ENCODE assay signal across 20 cellular contexts in the genomic region with DNA sequence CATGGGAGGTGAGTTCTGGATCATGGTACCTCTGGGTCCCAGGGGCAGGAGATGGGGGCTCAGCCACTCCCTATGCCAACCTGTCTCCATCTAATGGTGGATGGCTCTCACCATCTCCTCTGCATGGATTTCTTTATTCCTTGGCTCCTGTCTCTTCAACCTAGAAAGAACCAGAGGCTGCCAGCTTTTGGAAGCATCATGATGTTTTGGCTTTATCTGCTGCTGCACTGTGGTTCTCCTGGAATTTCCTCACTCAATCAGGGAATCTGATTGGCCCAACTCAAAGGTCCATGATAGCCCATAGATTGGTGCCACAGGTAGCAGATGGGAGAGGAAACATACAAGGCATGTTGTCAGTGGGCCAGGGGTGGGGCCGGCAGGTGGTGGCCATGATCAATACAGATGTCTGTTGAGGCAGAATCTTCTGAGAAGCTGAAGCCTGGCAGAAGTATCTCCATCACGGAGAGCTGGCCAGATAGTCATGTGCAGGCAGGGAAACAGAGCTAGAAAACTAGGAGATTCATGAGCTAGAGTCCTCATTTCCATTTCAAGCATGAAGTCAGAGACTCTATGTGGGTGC.
DNase-seq lines count a peak whose midpoint lies in the region; ATAC-seq, FAIRE-seq and TF ChIP-seq lines count a peak whose summit lies in the region.
"Had no signal": no experiment of that assay in that cellular context is flagged by ENCODE, and none has a peak within 500 bp of the region (broad histone marks: within the 10 kb centered on the region; RNA-seq: fewer than 3 reads in every experiment).

No MANE protein-coding gene starts in this region.

- intact Hi-C loops in esophagus muscularis mucosa (cut with DNase I) (no loop called here), sciatic nerve (cut with DNase I) (no loop called here), mucosa of descending colon (cut with DNase I, micrococcal nuclease) (no loop called here)

- no peak overlapping the region for H3K27ac Mint-ChIP-seq in activated CD8-positive, alpha-beta memory T cell treated with anti-CD3 and anti-CD28 coated beads, Interleukin-2, amount 10 ng/mL, durations not matched to agents 7 days and 5 days
- H3K27ac Mint-ChIP-seq: activated CD4-positive, alpha-beta T cell treated with anti-CD3 and anti-CD28 coated beads, Interleukin-2, amount 10 ng/mL, durations not matched to agents 7 days and 5 days had no signal

- FAIRE-seq in frontal cortex (lab: Jason Lieb, UNC), result no peak
- FAIRE-seq: endothelial cell of umbilical vein, H54 had no signal

- no peak for TF ChIP-seq CTCF in esophagus muscularis mucosa (IDR thresholded peaks at IDR 0.05)
- TF ChIP-seq CTCF in mucosa of descending colon (IDR thresholded peaks at IDR 0.05), result no peak
- no peak for TF ChIP-seq CTCF in foreskin keratinocyte (conservative IDR thresholded peaks at IDR 0.05)

- H3K36me3 ChIP-seq in esophagus muscularis mucosa (no peaks in the 10 kb centered on the region), mucosa of descending colon (ENCODE audit: low read depth) (no peaks in the 10 kb centered on the region)
- H3K36me3 ChIP-seq: SJSA1 had no signal

- H3K27me3 ChIP-seq in esophagus muscularis mucosa, result no peaks in the 10 kb centered on the region
- peaks cover 4% of the 10 kb centered on the region for H3K27me3 ChIP-seq in foreskin keratinocyte
- H3K27me3 ChIP-seq: hepatocyte, SJSA1 had no signal

- CTCF ChIA-PET in activated CD8-positive, alpha-beta memory T cell treated with anti-CD3 and anti-CD28 coated beads, Interleukin-2, amount 10 ng/mL, durations not matched to agents 7 days and 5 days (lab: Charles Lee), result no interaction called here

- H3K27ac ChIP-seq in esophagus muscularis mucosa (replicated peaks in 1 of 4) (no peak overlapping the region), foreskin keratinocyte (no peak overlapping the region)
- H3K27ac ChIP-seq: hepatocyte, HL-60, SJSA1 had no signal

- no peaks in the 10 kb centered on the region for H3K9me3 ChIP-seq in esophagus muscularis mucosa
- H3K9me3 ChIP-seq in mucosa of descending colon, result no peaks in the 10 kb centered on the region
- H3K9me3 ChIP-seq: SJSA1 had no signal

- whole genome bisulfite sequencing in esophagus muscularis mucosa, result 100% methylated on average over 1 of the region's 2 CpGs

- H3K9me3 Mint-ChIP-seq in activated CD8-positive, alpha-beta memory T cell treated with anti-CD3 and anti-CD28 coated beads, Interleukin-2, amount 10 ng/mL, durations not matched to agents 7 days and 5 days (ENCODE audit: low read depth), result no peaks in the 10 kb centered on the region
- H3K9me3 Mint-ChIP-seq: activated CD4-positive, alpha-beta T cell treated with anti-CD3 and anti-CD28 coated beads, Interleukin-2, amount 10 ng/mL, durations not matched to agents 7 days and 5 days had no signal

- peak; percentile 21 for DNase-seq in activated CD8-positive, alpha-beta memory T cell treated with anti-CD3 and anti-CD28 coated beads, Interleukin-2, amount 10 ng/mL, durations not matched to agents 7 days and 5 days
- DNase-seq in activated CD8-positive, alpha-beta memory T cell treated with anti-CD3 and anti-CD28 coated beads, Interleukin-2, amount 50 U/mL, for 48 hours, result no peak
- DNase-seq in esophagus muscularis mucosa (ENCODE audit: extremely low spot score), result peak; percentile 81
- peak; percentile 28 for DNase-seq in sciatic nerve (ENCODE audit: low spot score)
- DNase-seq in ureter (ENCODE audit: low spot score), result peak; percentile 20
- DNase-seq in frontal cortex (ENCODE audit: low spot score in 2 of 2), result no peak
- DNase-seq in mucosa of descending colon, result no peak
- DNase-seq in foreskin keratinocyte, result no peak
- DNase-seq: activated CD4-positive, alpha-beta T cell treated with anti-CD3 and anti-CD28 coated beads, Interleukin-2, amount 10 ng/mL, durations not matched to agents 7 days and 5 days; amygdala; dermis blood vessel endothelial cell; NCI-H1105 treated with DMSO at 0.1 percent for 48 hours; NCI-H446 treated with DMSO at 0.1 percent for 48 hours; substantia nigra had no signal

- no peak overlapping the region for H3K4me3 ChIP-seq in esophagus muscularis mucosa
- H3K4me3 ChIP-seq in mucosa of descending colon, result no peak overlapping the region
- H3K4me3 ChIP-seq: hepatocyte, SJSA1 had no signal

- no peak for TF ChIP-seq POLR2A in esophagus muscularis mucosa (IDR thresholded peaks at IDR 0.05; ENCODE audit: low read depth)

- H3K36me3 Mint-ChIP-seq in activated CD8-positive, alpha-beta memory T cell treated with anti-CD3 and anti-CD28 coated beads, Interleukin-2, amount 10 ng/mL, durations not matched to agents 7 days and 5 days, result no peaks in the 10 kb centered on the region

- H3K4me1 ChIP-seq in esophagus muscularis mucosa (peaks cover 51 to 87% (median 80%) of the 10 kb centered on the region in 4 donors), mucosa of descending colon (ENCODE audit: low read depth) (no peaks in the 10 kb centered on the region), foreskin keratinocyte (peaks cover 22% of the 10 kb centered on the region)

- no peak for ATAC-seq in activated CD8-positive, alpha-beta memory T cell treated with anti-CD3 and anti-CD28 coated beads, Interleukin-2, amount 10 ng/mL, durations not matched to agents 7 days and 5 days
- ATAC-seq in sciatic nerve (no peak), mucosa of descending colon (no peak), foreskin keratinocyte (no peak)
- ATAC-seq: Panc1 had no signal

- no peak overlapping the region for H3K4me3 Mint-ChIP-seq in activated CD8-positive, alpha-beta memory T cell treated with anti-CD3 and anti-CD28 coated beads, Interleukin-2, amount 10 ng/mL, durations not matched to agents 7 days and 5 days
- H3K4me3 Mint-ChIP-seq: activated CD4-positive, alpha-beta T cell treated with anti-CD3 and anti-CD28 coated beads, Interleukin-2, amount 10 ng/mL, durations not matched to agents 7 days and 5 days had no signal

- peaks cover 2% of the 10 kb centered on the region for H3K27me3 Mint-ChIP-seq in activated CD8-positive, alpha-beta memory T cell treated with anti-CD3 and anti-CD28 coated beads, Interleukin-2, amount 10 ng/mL, durations not matched to agents 7 days and 5 days
- H3K27me3 Mint-ChIP-seq: activated CD4-positive, alpha-beta T cell treated with anti-CD3 and anti-CD28 coated beads, Interleukin-2, amount 10 ng/mL, durations not matched to agents 7 days and 5 days had no signal

- no peak for TF ChIP-seq EP300 in esophagus muscularis mucosa (IDR thresholded peaks at IDR 0.05)

- no peaks in the 10 kb centered on the region for H3K4me1 Mint-ChIP-seq in activated CD8-positive, alpha-beta memory T cell treated with anti-CD3 and anti-CD28 coated beads, Interleukin-2, amount 10 ng/mL, durations not matched to agents 7 days and 5 days
- H3K4me1 Mint-ChIP-seq: activated CD4-positive, alpha-beta T cell treated with anti-CD3 and anti-CD28 coated beads, Interleukin-2, amount 10 ng/mL, durations not matched to agents 7 days and 5 days had no signal

Comparison
In these comparisons a context has a peak if more than half of its experiments do, and no peak if none do; other contexts are left out.
1. DNase-seq: peak in activated CD8-positive, alpha-beta memory T cell treated with anti-CD3 and anti-CD28 coated beads, Interleukin-2, amount 10 ng/mL, durations not matched to agents 7 days and 5 days (single experiment), esophagus muscularis mucosa (single experiment), sciatic nerve (single experiment) and ureter (single experiment); none in activated CD8-positive, alpha-beta memory T cell treated with anti-CD3 and anti-CD28 coated beads, Interleukin-2, amount 50 U/mL, for 48 hours (single experiment), frontal cortex (0 of 2), mucosa of descending colon (0 of 3) and foreskin keratinocyte (0 of 2).